19 cellular contexts compared by ENCODE assay signal in the genomic region with DNA sequence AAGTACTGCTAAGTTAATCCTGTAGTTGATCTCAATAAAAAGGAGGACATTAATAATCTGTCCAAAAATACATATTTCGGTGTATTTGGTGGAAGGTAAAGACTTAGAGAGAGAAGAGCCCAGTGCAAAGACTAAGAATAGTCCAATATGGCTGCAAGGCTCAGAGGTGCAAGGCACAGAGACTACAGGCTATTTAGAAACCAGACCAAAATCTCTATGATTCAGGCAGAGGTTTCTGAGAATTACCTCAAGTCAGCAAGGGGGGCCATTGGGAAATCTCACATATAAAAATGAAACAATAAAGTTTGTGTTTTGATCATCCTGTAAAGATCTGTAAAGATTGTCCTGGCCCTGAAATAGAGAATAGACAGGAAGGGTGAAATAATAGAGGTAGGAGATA.
A peak's percentile ranks its signal among the peaks of the same experiment; 100 is the strongest.
DNase-seq lines count a peak whose midpoint lies in the region; ATAC-seq, FAIRE-seq and TF ChIP-seq lines count a peak whose summit lies in the region.
"Had no signal": no experiment of that assay in that cellular context is flagged by ENCODE, and none has a peak within 500 bp of the region (broad histone marks: within the 10 kb centered on the region; RNA-seq: fewer than 3 reads in every experiment).

No MANE protein-coding gene starts in this region.

- peak overlapping the region; percentile 2 to 72 for H3K27ac Mint-ChIP-seq in natural killer cell treated with Interleukin-12 subunit alpha and Interleukin-12 subunit beta and Interleukin-15 and Interleukin-18, amount 100 ng/mL, for 72 hours
- no peak overlapping the region for H3K27ac Mint-ChIP-seq in natural killer cell
- peak overlapping the region; percentile 18 for H3K27ac Mint-ChIP-seq in activated naive CD8-positive, alpha-beta T cell treated with anti-CD3 and anti-CD28 coated beads, Interleukin-2, amount 10 ng/mL, durations not matched to agents 7 days and 5 days
- H3K27ac Mint-ChIP-seq: H9 had no signal

- H3K9me3 Mint-ChIP-seq in natural killer cell treated with Interleukin-12 subunit alpha and Interleukin-12 subunit beta and Interleukin-15 and Interleukin-18, amount 100 ng/mL, for 72 hours: peaks cover 3% of the 10 kb centered on the region
- H3K9me3 Mint-ChIP-seq in natural killer cell: no peaks in the 10 kb centered on the region
- peaks cover 17% of the 10 kb centered on the region for H3K9me3 Mint-ChIP-seq in activated naive CD8-positive, alpha-beta T cell treated with anti-CD3 and anti-CD28 coated beads, Interleukin-2, amount 10 ng/mL, durations not matched to agents 7 days and 5 days
- H3K9me3 Mint-ChIP-seq: H9 had no signal

- H3K4me1 Mint-ChIP-seq in natural killer cell treated with Interleukin-12 subunit alpha and Interleukin-12 subunit beta and Interleukin-15 and Interleukin-18, amount 100 ng/mL, for 72 hours (ENCODE audit: low read depth in 2 of 2): peaks cover 9 to 17% of the 10 kb centered on the region in 2 donors
- peaks cover 0 to 6% of the 10 kb centered on the region in 2 donors for H3K4me1 Mint-ChIP-seq in natural killer cell
- peaks cover 42% of the 10 kb centered on the region for H3K4me1 Mint-ChIP-seq in activated naive CD8-positive, alpha-beta T cell treated with anti-CD3 and anti-CD28 coated beads, Interleukin-2, amount 10 ng/mL, durations not matched to agents 7 days and 5 days
- H3K4me1 Mint-ChIP-seq: H9 had no signal

- ATAC-seq in activated CD4-positive, CD25-positive, alpha-beta regulatory T cell treated with anti-CD3 and anti-CD28 coated beads, Interleukin-2, amount 50 U/mL, for 24 hours: peak; percentile 69 to 73
- ATAC-seq in natural killer cell treated with Interleukin-12 subunit alpha and Interleukin-12 subunit beta and Interleukin-15 and Interleukin-18, amount 100 ng/mL, for 72 hours: peak in 1 of 2 donors; percentile 70
- ATAC-seq in natural killer cell (no peak), HG02642 (IDR thresholded peaks at IDR 0.05; ENCODE audit: poor library complexity, unreplicated experiment) (no peak)
- peak; percentile 60 for ATAC-seq in activated naive CD8-positive, alpha-beta T cell treated with anti-CD3 and anti-CD28 coated beads, Interleukin-2, amount 10 ng/mL, durations not matched to agents 7 days and 5 days (ENCODE audit: low read depth)

- H3K36me3 Mint-ChIP-seq in natural killer cell treated with Interleukin-12 subunit alpha and Interleukin-12 subunit beta and Interleukin-15 and Interleukin-18, amount 100 ng/mL, for 72 hours: peaks cover 12% of the 10 kb centered on the region
- H3K36me3 Mint-ChIP-seq in natural killer cell: no peaks in the 10 kb centered on the region
- peaks cover 73% of the 10 kb centered on the region for H3K36me3 Mint-ChIP-seq in activated naive CD8-positive, alpha-beta T cell treated with anti-CD3 and anti-CD28 coated beads, Interleukin-2, amount 10 ng/mL, durations not matched to agents 7 days and 5 days

- H3K4me3 Mint-ChIP-seq in natural killer cell treated with Interleukin-12 subunit alpha and Interleukin-12 subunit beta and Interleukin-15 and Interleukin-18, amount 100 ng/mL, for 72 hours: peak overlapping the region; percentile 58
- H3K4me3 Mint-ChIP-seq in natural killer cell: no peak overlapping the region
- peak overlapping the region; percentile 26 for H3K4me3 Mint-ChIP-seq in activated naive CD8-positive, alpha-beta T cell treated with anti-CD3 and anti-CD28 coated beads, Interleukin-2, amount 10 ng/mL, durations not matched to agents 7 days and 5 days
- H3K4me3 Mint-ChIP-seq: H9 had no signal

- no peak for DNase-seq in activated CD4-positive, CD25-positive, alpha-beta regulatory T cell (lab: John Stamatoyannopoulos, UW)
- no peak for DNase-seq in natural killer cell treated with Interleukin-12 subunit alpha and Interleukin-12 subunit beta and Interleukin-15 and Interleukin-18, amount 100 ng/mL, for 72 hours (ENCODE audit: low spot score)
- no peak for DNase-seq in natural killer cell
- DNase-seq in activated naive CD8-positive, alpha-beta T cell treated with anti-CD3 and anti-CD28 coated beads, Interleukin-2, amount 10 ng/mL, durations not matched to agents 7 days and 5 days: no peak
- no peak for DNase-seq in D721Med (ENCODE audit: insufficient read length, low spot score)
- DNase-seq in 8988T: no peak
- DNase-seq: DMS79, GDM1, H9, Kasumi-1, NCI-H1105 treated with DMSO at 0.1 percent for 48 hours, NCI-H2029, NCI-H510A treated with DMSO at 0.1 percent for 48 hours, Peyer's patch, Right ventricle myocardium superior had no signal

- no peak for FAIRE-seq in D721Med (lab: Jason Lieb, UNC)
- FAIRE-seq: GM12892, GM19239 had no signal

- TF ChIP-seq CTCF in natural killer cell (IDR thresholded peaks at IDR 0.05) (no peak), D721Med (IDR thresholded peaks at IDR 0.05; ENCODE audit: insufficient read depth, missing control alignments) (no peak)

- H3K27me3 Mint-ChIP-seq in natural killer cell treated with Interleukin-12 subunit alpha and Interleukin-12 subunit beta and Interleukin-15 and Interleukin-18, amount 100 ng/mL, for 72 hours: peaks cover 14 to 34% of the 10 kb centered on the region in 2 donors
- peaks cover 29 to 74% of the 10 kb centered on the region in 2 donors for H3K27me3 Mint-ChIP-seq in natural killer cell (ENCODE audit: low read depth in 2 of 2)
- no peaks in the 10 kb centered on the region for H3K27me3 Mint-ChIP-seq in activated naive CD8-positive, alpha-beta T cell treated with anti-CD3 and anti-CD28 coated beads, Interleukin-2, amount 10 ng/mL, durations not matched to agents 7 days and 5 days

- intact Hi-C loops in natural killer cell (cut with micrococcal nuclease): no loop called here

- POLR2A ChIA-PET in activated naive CD8-positive, alpha-beta T cell treated with anti-CD3 and anti-CD28 coated beads, Interleukin-2, amount 10 ng/mL, durations not matched to agents 7 days and 5 days (lab: Charles Lee): no interaction called here

Comparison
In these comparisons a context has a peak if more than half of its experiments do, and no peak if none do; other contexts are left out.
1. H3K27ac Mint-ChIP-seq: peak in natural killer cell treated with Interleukin-12 subunit alpha and Interleukin-12 subunit beta and Interleukin-15 and Interleukin-18, amount 100 ng/mL, for 72 hours (2 of 2) and activated naive CD8-positive, alpha-beta T cell treated with anti-CD3 and anti-CD28 coated beads, Interleukin-2, amount 10 ng/mL, durations not matched to agents 7 days and 5 days (single experiment); none in natural killer cell (0 of 2).
2. ATAC-seq: peak in activated CD4-positive, CD25-positive, alpha-beta regulatory T cell treated with anti-CD3 and anti-CD28 coated beads, Interleukin-2, amount 50 U/mL, for 24 hours (2 of 2) and activated naive CD8-positive, alpha-beta T cell treated with anti-CD3 and anti-CD28 coated beads, Interleukin-2, amount 10 ng/mL, durations not matched to agents 7 days and 5 days (single experiment); none in natural killer cell (0 of 3) and HG02642 (single experiment).